Comparison of ENCODE assay signal across 19 cellular contexts in the genomic region with DNA sequence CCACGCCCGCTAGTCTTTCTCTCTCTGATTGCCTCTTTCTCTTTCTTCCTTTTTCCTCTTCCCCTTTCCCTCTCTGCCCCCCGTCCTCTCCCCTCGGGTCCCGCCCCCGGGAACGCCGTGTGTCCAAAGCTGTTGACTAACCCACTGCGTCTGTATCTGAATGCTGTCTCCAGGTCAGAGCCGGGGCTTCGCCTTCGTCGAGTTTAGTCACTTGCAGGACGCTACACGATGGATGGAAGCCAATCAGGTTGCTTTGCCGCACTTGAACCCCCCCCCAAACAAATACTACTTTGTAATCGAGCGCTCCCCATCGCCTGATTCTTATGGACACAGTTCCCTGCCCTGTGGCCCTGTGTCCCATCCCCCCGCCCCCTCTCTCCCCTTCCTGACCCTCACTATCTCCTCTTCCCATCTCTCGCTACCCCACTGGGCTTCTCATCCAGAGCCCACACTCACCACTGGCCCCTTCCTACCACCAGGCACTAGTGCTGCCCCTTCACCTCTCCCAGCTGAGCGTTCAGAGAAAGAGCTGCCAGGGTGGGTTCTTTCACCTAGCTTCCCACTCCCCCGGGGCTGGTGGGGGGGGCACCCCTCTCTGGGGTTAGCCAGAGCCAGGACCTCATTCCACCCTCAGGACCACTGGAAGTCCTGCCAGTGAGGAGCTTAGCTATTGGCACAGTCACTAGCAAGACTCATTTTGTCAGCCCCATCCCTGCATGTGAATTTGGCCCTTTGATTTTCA. TPM values are rescaled to one million over a fixed set of nuclear protein-coding genes. Genes with fewer than 3 reads are reported as not detected.
DNase-seq lines count a peak whose midpoint lies in the region; ATAC-seq and TF ChIP-seq lines count a peak whose summit lies in the region.
"Had no signal": no experiment of that assay in that cellular context is flagged by ENCODE, and none has a peak within 500 bp of the region (broad histone marks: within the 10 kb centered on the region; RNA-seq: fewer than 3 reads in every experiment).

No MANE protein-coding gene starts in this region.

- H3K4me1 Mint-ChIP-seq in endothelial cell (ENCODE audit: unreplicated experiment) = no peaks in the 10 kb centered on the region

- H3K4me1 ChIP-seq in osteoblast (ENCODE audit: insufficient read depth, low read length) (no peaks in the 10 kb centered on the region), aorta (ENCODE audit: control insufficient read depth in 1 of 2, insufficient read depth in 2 of 2, low read length in 2 of 2) (no peaks in the 10 kb centered on the region)
- H3K4me1 ChIP-seq: SJSA1 had no signal

- H3K4me2 ChIP-seq in osteoblast (ENCODE audit: insufficient read depth, low read length) = no peak overlapping the region

- H3K4me3 ChIP-seq in osteoblast (ENCODE audit: insufficient read depth, low read length) = no peak overlapping the region
- no peak overlapping the region for H3K4me3 ChIP-seq in aorta (ENCODE audit: low read length in 2 of 2)
- H3K4me3 ChIP-seq: K562, SJSA1 had no signal

- H3K36me3 Mint-ChIP-seq in endothelial cell (ENCODE audit: low read depth, unreplicated experiment) = peaks cover 19% of the 10 kb centered on the region

- H3K27me3 Mint-ChIP-seq in endothelial cell (ENCODE audit: unreplicated experiment) = no peaks in the 10 kb centered on the region

- H3K9me3 Mint-ChIP-seq in endothelial cell (ENCODE audit: unreplicated experiment) = no peaks in the 10 kb centered on the region

- H4K20me1 ChIP-seq in osteoblast (ENCODE audit: insufficient read depth, low read length) = peaks cover 17% of the 10 kb centered on the region

- peak overlapping the region; percentile 15 for H3K4me3 Mint-ChIP-seq in endothelial cell (ENCODE audit: unreplicated experiment)

- H3K27ac ChIP-seq in osteoblast (ENCODE audit: low read depth, low read length) (no peak overlapping the region), aorta (ENCODE audit: low read depth in 1 of 2, low read length in 2 of 2) (no peak overlapping the region)
- H3K27ac ChIP-seq: SJSA1 had no signal

- peaks cover 43% of the 10 kb centered on the region for H3K36me3 ChIP-seq in osteoblast (ENCODE audit: insufficient read depth, low read length)
- no peaks in the 10 kb centered on the region for H3K36me3 ChIP-seq in aorta (ENCODE audit: control insufficient read depth in 1 of 2, insufficient read depth in 2 of 2, low read length in 1 of 2)

- H3K79me2 ChIP-seq in osteoblast (ENCODE audit: insufficient read depth, low read length) = peaks cover 13% of the 10 kb centered on the region

- DNase-seq in activated effector memory CD4-positive, alpha-beta T cell treated with anti-CD3 and anti-CD28 coated beads, Interleukin-2, amount 50 U/mL, for 16 hours = peak; percentile 13
- DNase-seq in activated effector memory CD4-positive, alpha-beta T cell treated with Interleukin-2 at 50 U/mL for 16 hours = no peak
- DNase-seq in endothelial cell (ENCODE audit: low spot score) = no peak
- peak; percentile 83 for DNase-seq in osteoblast (ENCODE audit: insufficient read length, low spot score, missing footprints)
- peak; percentile 17 to 57 for DNase-seq in aorta
- no peak for DNase-seq in NCI-H128 (lab: John Stamatoyannopoulos, UW; ENCODE audit: unreplicated experiment)
- DNase-seq in MV-4-11 (lab: John Stamatoyannopoulos, UW) = no peak
- DNase-seq: Calu3, DMS79 treated with DMSO at 0.1 percent for 48 hours, GF-D8, NCI-H1417, NCI-H1694, NCI-H2029 treated with DMSO at 0.1 percent for 48 hours, NCI-H526 treated with DMSO at 0.1 percent for 48 hours, Right ventricle myocardium superior, RPMI8226 had no signal

- H2AFZ ChIP-seq in osteoblast (ENCODE audit: low read length) = no peak overlapping the region

- peaks cover 5% of the 10 kb centered on the region for H3K27me3 ChIP-seq in osteoblast (ENCODE audit: insufficient read depth, low read length)
- no peaks in the 10 kb centered on the region for H3K27me3 ChIP-seq in aorta (ENCODE audit: control insufficient read depth in 1 of 2, insufficient read depth in 2 of 2, low read length in 1 of 2)
- H3K27me3 ChIP-seq: SJSA1 had no signal

- ATAC-seq in aorta (ENCODE audit: low FRiP score) = no peak
- ATAC-seq: HCT116, K562 had no signal

- H3K9me3 ChIP-seq in osteoblast (ENCODE audit: low read depth, low read length) (no peaks in the 10 kb centered on the region), aorta (ENCODE audit: control insufficient read depth, low read length) (no peaks in the 10 kb centered on the region)
- H3K9me3 ChIP-seq: SJSA1 had no signal

- intact Hi-C loops in aorta (cut with DNase I) = no loop called here

- WGBS in aorta, 2 donors = 80 to 88% methylated on average over 23 of the region's 23 CpGs

- TF ChIP-seq CTCF in endothelial cell (IDR thresholded peaks at IDR 0.05; ENCODE audit: unreplicated experiment) (no peak), osteoblast (IDR thresholded peaks at IDR 0.05; ENCODE audit: extremely low read depth, low read depth, low read length) (no peak)

- no peak overlapping the region for H3K27ac Mint-ChIP-seq in endothelial cell (ENCODE audit: unreplicated experiment)

RNA-seq across cellular contexts. Expression of a gene that starts 18.6 kb away (rescaled TPM):
- total RNA-seq in endothelial cell (ENCODE audit: unreplicated experiment) (246 TPM), osteoblast (142 and 150 TPM in 2 replicates), aorta (100 to 1,000 TPM; 160 to 167 TPM)
- polyA plus RNA-seq in aorta = 100 to 1,000 TPM in 1 of 2 donors, 10 to 100 TPM in 1; 33.8 to 109 TPM

RNA-seq across cellular contexts. Expression of a gene that starts 30.0 kb away (rescaled TPM):
- 42.1 TPM for total RNA-seq in endothelial cell (ENCODE audit: unreplicated experiment)
- total RNA-seq in osteoblast = 29.2 and 32.9 TPM in 2 replicates
- total RNA-seq in aorta = 10 to 100 TPM; 23.0 to 25.7 TPM
- polyA plus RNA-seq in aorta = 10 to 100 TPM in 1 of 2 donors, 1 to 10 TPM in 1; 8.4 to 46.8 TPM

RNA-seq across cellular contexts. Expression of a gene that starts 30.5 kb away (rescaled TPM):
- total RNA-seq in endothelial cell (ENCODE audit: unreplicated experiment) (81.5 TPM), osteoblast (43.1 and 45.4 TPM in 2 replicates), aorta (10 to 100 TPM; 33.7 to 40.3 TPM)
- 10 to 100 TPM; 65.7 to 69.5 TPM for polyA plus RNA-seq in aorta

RNA-seq across cellular contexts. Expression of a gene that starts 43.5 kb away (rescaled TPM):
- total RNA-seq in endothelial cell (ENCODE audit: unreplicated experiment) (103 TPM), osteoblast (61.2 and 65.4 TPM in 2 replicates), aorta (10 to 100 TPM; 52.5 to 61.3 TPM)
- 10 to 100 TPM; 14.0 to 45.5 TPM for polyA plus RNA-seq in aorta

RNA-seq across cellular contexts. Expression of a gene that starts 57.8 kb away (rescaled TPM):
- total RNA-seq in endothelial cell (ENCODE audit: unreplicated experiment) (72.5 TPM), osteoblast (28.2 and 31.8 TPM in 2 replicates), aorta (10 to 100 TPM; 68.9 to 90.3 TPM)
- 10 to 100 TPM; 15.3 to 79.0 TPM for polyA plus RNA-seq in aorta

Comparison
In these comparisons a context has a peak if more than half of its experiments do, and no peak if none do; other contexts are left out.
1. DNase-seq: peak in activated effector memory CD4-positive, alpha-beta T cell treated with anti-CD3 and anti-CD28 coated beads, Interleukin-2, amount 50 U/mL, for 16 hours (single experiment), osteoblast (single experiment) and aorta (2 of 2); none in activated effector memory CD4-positive, alpha-beta T cell treated with Interleukin-2 at 50 U/mL for 16 hours (single experiment), endothelial cell (single experiment), NCI-H128 (single experiment) and MV-4-11 (single experiment).